ENCODE assay signal across 19 cellular contexts in the genomic region with DNA sequence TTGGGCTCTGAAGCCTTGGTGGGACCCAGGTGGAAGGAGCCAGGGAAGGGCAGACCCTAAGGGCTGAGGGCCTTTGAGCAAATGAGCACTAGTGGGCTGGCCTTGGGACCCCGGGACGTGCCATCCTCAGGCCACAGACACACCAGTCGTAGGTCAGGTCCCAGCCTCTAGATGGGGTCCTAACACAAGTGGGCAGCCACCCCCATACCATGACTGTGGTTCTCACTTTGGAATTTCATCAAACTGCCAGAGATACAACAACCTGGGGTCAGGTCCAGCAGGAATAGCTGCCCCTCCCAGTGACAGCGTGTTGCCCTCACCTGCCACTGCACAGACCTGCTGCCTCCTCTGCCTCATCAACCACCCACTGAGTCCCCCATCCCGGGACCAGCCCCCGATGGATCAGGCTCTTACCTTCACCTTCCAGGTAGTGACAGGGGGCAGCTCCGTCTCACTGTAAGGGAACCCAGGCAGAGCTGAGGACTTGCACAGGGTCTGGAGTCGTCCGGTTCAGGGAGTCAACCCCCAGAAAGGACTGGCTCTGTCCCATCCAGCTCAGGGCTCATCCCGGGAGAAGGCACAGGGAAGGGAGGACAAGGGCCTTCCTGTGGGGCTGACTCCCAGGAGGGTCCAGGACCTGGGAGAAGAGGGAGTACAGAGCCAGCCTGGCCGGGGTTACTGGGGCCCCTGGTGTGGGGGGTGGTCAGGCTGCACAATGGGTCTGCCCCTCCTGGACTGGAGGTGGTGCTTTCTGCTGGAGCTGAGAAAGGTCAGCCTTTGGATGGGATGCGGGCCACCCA.
"Had no signal": no experiment of that assay in that cellular context is flagged by ENCODE, and none has a peak within 500 bp of the region (broad histone marks: within the 10 kb centered on the region; RNA-seq: fewer than 3 reads in every experiment).

No MANE protein-coding gene starts in this region.

- H3K27ac Mint-ChIP-seq: activated CD8-positive, alpha-beta T cell treated with anti-CD3 and anti-CD28 coated beads for 36 hours; activated naive CD4-positive, alpha-beta T cell treated with anti-CD3 and anti-CD28 coated beads, Interleukin-2, amount 10 ng/mL, durations not matched to agents 7 days and 5 days; activated naive CD8-positive, alpha-beta T cell treated with anti-CD3 and anti-CD28 coated beads, Interleukin-2, amount 50 U/mL, for 24 hours; brain; natural killer cell treated with Interleukin-12 subunit alpha and Interleukin-12 subunit beta and Interleukin-15 and Interleukin-18, amount 100 ng/mL, for 72 hours had no signal

- DNase-seq: activated CD4-positive, alpha-beta T cell treated with anti-CD3 and anti-CD28 coated beads for 48 hours; activated CD4-positive, CD25-positive, alpha-beta regulatory T cell; activated CD8-positive, alpha-beta memory T cell treated with anti-CD3 and anti-CD28 coated beads, Interleukin-2, amount 50 U/mL, for 4 hours; activated CD8-positive, alpha-beta T cell treated with anti-CD3 and anti-CD28 coated beads for 36 hours; activated naive CD4-positive, alpha-beta T cell treated with anti-CD3 and anti-CD28 coated beads, Interleukin-2, amount 10 ng/mL, durations not matched to agents 7 days and 5 days; activated naive CD8-positive, alpha-beta T cell treated with anti-CD3 and anti-CD28 coated beads, Interleukin-2, amount 50 U/mL, for 24 hours; activated T-cell treated with anti-CD3 and anti-CD28 coated beads, Interleukin-2, amount 50 U/mL, for 4 hours; anterior cingulate cortex; central memory CD4-positive, alpha-beta T cell; colonic mucosa; nucleus accumbens; stimulated activated naive CD8-positive, alpha-beta T cell treated with anti-CD3 and anti-CD28 coated beads, Interleukin-15, Interleukin-2, amounts not matched to agents 100 U/mL and 50 U/mL, for 24 hours; substantia nigra; SW 1271; T-helper 2 cell had no signal

- H3K4me1 Mint-ChIP-seq: activated naive CD4-positive, alpha-beta T cell treated with anti-CD3 and anti-CD28 coated beads, Interleukin-2, amount 10 ng/mL, durations not matched to agents 7 days and 5 days; activated naive CD8-positive, alpha-beta T cell treated with anti-CD3 and anti-CD28 coated beads, Interleukin-2, amount 50 U/mL, for 24 hours; brain had no signal

- H3K27me3 ChIP-seq: colonic mucosa, tibial artery had no signal

- H3K27me3 Mint-ChIP-seq: activated CD8-positive, alpha-beta T cell treated with anti-CD3 and anti-CD28 coated beads for 36 hours; activated naive CD4-positive, alpha-beta T cell treated with anti-CD3 and anti-CD28 coated beads, Interleukin-2, amount 10 ng/mL, durations not matched to agents 7 days and 5 days; natural killer cell treated with Interleukin-12 subunit alpha and Interleukin-12 subunit beta and Interleukin-15 and Interleukin-18, amount 100 ng/mL, for 72 hours had no signal

- H3K9me3 Mint-ChIP-seq: activated CD8-positive, alpha-beta T cell treated with anti-CD3 and anti-CD28 coated beads for 36 hours; activated naive CD4-positive, alpha-beta T cell treated with anti-CD3 and anti-CD28 coated beads, Interleukin-2, amount 10 ng/mL, durations not matched to agents 7 days and 5 days; activated naive CD8-positive, alpha-beta T cell treated with anti-CD3 and anti-CD28 coated beads, Interleukin-2, amount 50 U/mL, for 24 hours; activated T-cell treated with anti-CD3 and anti-CD28 coated beads, Interleukin-2, amount 50 U/mL, for 4 hours; brain; natural killer cell treated with Interleukin-12 subunit alpha and Interleukin-12 subunit beta and Interleukin-15 and Interleukin-18, amount 100 ng/mL, for 72 hours had no signal

- FAIRE-seq: frontal cortex had no signal

- H3K36me3 Mint-ChIP-seq: activated naive CD4-positive, alpha-beta T cell treated with anti-CD3 and anti-CD28 coated beads, Interleukin-2, amount 10 ng/mL, durations not matched to agents 7 days and 5 days; brain; natural killer cell treated with Interleukin-12 subunit alpha and Interleukin-12 subunit beta and Interleukin-15 and Interleukin-18, amount 100 ng/mL, for 72 hours had no signal

- H3K27ac ChIP-seq: colonic mucosa, tibial artery had no signal

- H3K9me3 ChIP-seq: colonic mucosa, tibial artery had no signal

- ATAC-seq: activated CD8-positive, alpha-beta T cell treated with anti-CD3 and anti-CD28 coated beads for 36 hours; activated naive CD8-positive, alpha-beta T cell treated with anti-CD3 and anti-CD28 coated beads, Interleukin-2, amount 50 U/mL, for 24 hours; activated T-cell treated with anti-CD3 and anti-CD28 coated beads, Interleukin-2, amount 50 U/mL, for 4 hours; natural killer cell treated with Interleukin-12 subunit alpha and Interleukin-12 subunit beta and Interleukin-15 and Interleukin-18, amount 100 ng/mL, for 72 hours; stimulated activated naive CD8-positive, alpha-beta T cell treated with anti-CD3 and anti-CD28 coated beads, Interleukin-15, Interleukin-2, amounts not matched to agents 100 U/mL and 50 U/mL, for 24 hours had no signal

- H3K4me3 Mint-ChIP-seq: activated CD8-positive, alpha-beta T cell treated with anti-CD3 and anti-CD28 coated beads for 36 hours; activated naive CD4-positive, alpha-beta T cell treated with anti-CD3 and anti-CD28 coated beads, Interleukin-2, amount 10 ng/mL, durations not matched to agents 7 days and 5 days; activated naive CD8-positive, alpha-beta T cell treated with anti-CD3 and anti-CD28 coated beads, Interleukin-2, amount 50 U/mL, for 24 hours; activated T-cell treated with anti-CD3 and anti-CD28 coated beads, Interleukin-2, amount 50 U/mL, for 4 hours; brain; natural killer cell treated with Interleukin-12 subunit alpha and Interleukin-12 subunit beta and Interleukin-15 and Interleukin-18, amount 100 ng/mL, for 72 hours had no signal

- H3K4me1 ChIP-seq: colonic mucosa, tibial artery had no signal

- H3K36me3 ChIP-seq: colonic mucosa, tibial artery had no signal

- H3K4me3 ChIP-seq: colonic mucosa, tibial artery had no signal
